Comparison of ENCODE assay signal across 1 cellular context in genomic region chr16:2838928-2839327, GRCh38.
TF ChIP-seq lines count a peak whose summit lies in the region.

No MANE protein-coding gene starts in this region.

TF ChIP-seq in HepG2, 621 proteins besides CTCF, POLR2A, EP300 and RAD21 (continued from another document and continues in another):
- TF ChIP-seq ZHX2 (IDR thresholded peaks at IDR 0.05; ENCODE audit: low read depth) (peak; percentile 26; the same call in 1 of the 2 replicates), ZHX2 (CRISPR knock-in tag; IDR thresholded peaks at IDR 0.05; ENCODE audit: borderline replicate concordance) (no peak), ZNF451 (CRISPR knock-in tag; IDR thresholded peaks at IDR 0.05) (0 out of 2 replicates have a peak, but pooled peaks have one; percentile 39), TRIM24 (CRISPR knock-in tag; IDR thresholded peaks at IDR 0.05) (no peak), NFE2 (CRISPR knock-in tag; IDR thresholded peaks at IDR 0.05) (no peak), UBTF (CRISPR knock-in tag; IDR thresholded peaks at IDR 0.05) (peak; percentile 61), THRA (CRISPR knock-in tag; IDR thresholded peaks at IDR 0.05; ENCODE audit: borderline replicate concordance) (peak; percentile 32; the same call in 1 of the 2 replicates), ZNF501 (CRISPR knock-in tag; IDR thresholded peaks at IDR 0.05) (peak; percentile 51; the same call in 1 of the 2 replicates), RBM39 (IDR thresholded peaks at IDR 0.05; ENCODE audit: low read depth, low read length, poor library complexity, severe bottlenecking) (peak; percentile 25), STAT5B (CRISPR knock-in tag; IDR thresholded peaks at IDR 0.05) (no peak), ZNF512B (CRISPR knock-in tag; IDR thresholded peaks at IDR 0.05; ENCODE audit: borderline replicate concordance) (no peak), HCFC1 (IDR thresholded peaks at IDR 0.05; ENCODE audit: low read depth, low read length) (no peak), ZNF704 (CRISPR knock-in tag; IDR thresholded peaks at IDR 0.05; ENCODE audit: borderline replicate concordance) (0 out of 2 replicates have a peak, but pooled peaks have one; percentile 28), ETV6 (CRISPR knock-in tag; conservative IDR thresholded peaks at IDR 0.05) (no peak), SOX6 (IDR thresholded peaks at IDR 0.05) (no peak), SOX6 (CRISPR knock-in tag; IDR thresholded peaks at IDR 0.05) (peak; percentile 53), BORCS8-MEF2B (CRISPR knock-in tag; IDR thresholded peaks at IDR 0.05) (no peak), LCORL (IDR thresholded peaks at IDR 0.05) (no peak), LCORL (CRISPR knock-in tag; IDR thresholded peaks at IDR 0.05) (peak; percentile 80), ZFP91 (CRISPR knock-in tag; IDR thresholded peaks at IDR 0.05; ENCODE audit: borderline replicate concordance) (peak; percentile 43; the same call in 1 of the 2 replicates), ZNF331 (CRISPR knock-in tag; IDR thresholded peaks at IDR 0.05) (peak; percentile 28; the same call in 1 of the 2 replicates), MAZ (IDR thresholded peaks at IDR 0.05; ENCODE audit: borderline replicate concordance, low read depth, low read length) (no peak), MAZ (CRISPR knock-in tag; IDR thresholded peaks at IDR 0.05; ENCODE audit: low read depth) (0 out of 2 replicates have a peak, but pooled peaks have one; percentile 15), ZNF143 (CRISPR knock-in tag; IDR thresholded peaks at IDR 0.05) (peak; percentile 45; the same call in 1 of the 2 replicates), ZFP90 (CRISPR knock-in tag; IDR thresholded peaks at IDR 0.05; ENCODE audit: borderline replicate concordance) (0 out of 2 replicates have a peak, but pooled peaks have one; percentile 33), ZNF772 (CRISPR knock-in tag; IDR thresholded peaks at IDR 0.05) (no peak), ZNF788 (CRISPR knock-in tag; IDR thresholded peaks at IDR 0.05; ENCODE audit: borderline replicate concordance) (peak; percentile 16; the same call in 1 of the 2 replicates), KDM5B (CRISPR knock-in tag; IDR thresholded peaks at IDR 0.05; ENCODE audit: borderline replicate concordance) (0 out of 2 replicates have a peak, but pooled peaks have one; percentile 23), SOX13 (IDR thresholded peaks at IDR 0.05) (no peak), SOX13 (CRISPR knock-in tag; conservative IDR thresholded peaks at IDR 0.05 in 1 of 2, IDR thresholded peaks at IDR 0.05 in 1 of 2) (no peak), ZNF225 (CRISPR knock-in tag; IDR thresholded peaks at IDR 0.05) (0 out of 2 replicates have a peak, but pooled peaks have one; percentile 50), ZNF619 (CRISPR knock-in tag; IDR thresholded peaks at IDR 0.05) (0 out of 2 replicates have a peak, but pooled peaks have one; percentile 31), ZNF574 (CRISPR knock-in tag; IDR thresholded peaks at IDR 0.05) (peak; percentile 35; the same call in 1 of the 2 replicates), RFX3 (CRISPR knock-in tag; IDR thresholded peaks at IDR 0.05) (0 out of 2 replicates have a peak, but pooled peaks have one; percentile 38), NR2F2 (IDR thresholded peaks at IDR 0.05; ENCODE audit: borderline replicate concordance, low read depth) (no peak), ZNF614 (CRISPR knock-in tag; IDR thresholded peaks at IDR 0.05; ENCODE audit: borderline replicate concordance) (no peak), KLF13 (CRISPR knock-in tag; IDR thresholded peaks at IDR 0.05) (0 out of 2 replicates have a peak, but pooled peaks have one; percentile 63), REPIN1 (CRISPR knock-in tag; IDR thresholded peaks at IDR 0.05; ENCODE audit: borderline replicate concordance, low read depth) (0 out of 2 replicates have a peak, but pooled peaks have one; percentile 33), YY1 (IDR thresholded peaks at IDR 0.05; ENCODE audit: insufficient read depth, insufficient replicate concordance, low read depth, low read length) (peak; percentile 53), MYC (CRISPR knock-in tag; IDR thresholded peaks at IDR 0.05; ENCODE audit: borderline replicate concordance) (peak; percentile 66; the same call in 1 of the 2 replicates), KDM2A (CRISPR knock-in tag; IDR thresholded peaks at IDR 0.05; ENCODE audit: borderline replicate concordance, low read depth) (peak; percentile 81; the same call in 1 of the 2 replicates), ZEB1 (IDR thresholded peaks at IDR 0.05; ENCODE audit: insufficient replicate concordance, low read depth) (no peak), PHF21A (CRISPR knock-in tag; IDR thresholded peaks at IDR 0.05) (peak; percentile 48; the same call in 1 of the 2 replicates), GATAD1 (CRISPR knock-in tag; IDR thresholded peaks at IDR 0.05) (peak; percentile 72), MXD4 (CRISPR knock-in tag; IDR thresholded peaks at IDR 0.05) (0 out of 2 replicates have a peak, but pooled peaks have one; percentile 32), HNF4A (CRISPR knock-in tag; IDR thresholded peaks at IDR 0.05) (peak; percentile 34), ZNF350 (CRISPR knock-in tag; IDR thresholded peaks at IDR 0.05; ENCODE audit: borderline replicate concordance, low read depth) (peak; percentile 81)
